ENCODE assay signal across 20 cellular contexts in genomic region chr11:19163627-19164026, GRCh38. TPM values are rescaled to one million over a fixed set of nuclear protein-coding genes. Genes with fewer than 3 reads are reported as not detected.
"Had no signal": no experiment of that assay in that cellular context is flagged by ENCODE, and none has a peak within 500 bp of the region (broad histone marks: within the 10 kb centered on the region; RNA-seq: fewer than 3 reads in every experiment).

No MANE protein-coding gene starts in this region.

- DNase-seq: activated CD4-positive, CD25-positive, alpha-beta regulatory T cell treated with anti-CD3 and anti-CD28 coated beads, Interleukin-2, amount 50 U/mL, for 72 hours; activated effector memory CD4-positive, alpha-beta T cell treated with anti-CD3 and anti-CD28 coated beads, Interleukin-2, amount 50 U/mL, for 16 hours; activated T-cell treated with anti-CD3 and anti-CD28 coated beads, Interleukin-2, amount 50 U/mL, for 72 hours; adrenal gland; cortex of kidney; left ventricle myocardium superior; mucosa of descending colon; naive B cell; ovary; psoas muscle; right cardiac atrium; stimulated activated naive CD8-positive, alpha-beta T cell treated with anti-CD3 and anti-CD28 coated beads, Interleukin-15, Interleukin-2, amounts not matched to agents 100 U/mL and 50 U/mL, for 24 hours; substantia nigra had no signal

- H3K4me3 Mint-ChIP-seq: activated T-cell treated with anti-CD3 and anti-CD28 coated beads, Interleukin-2, amount 50 U/mL, for 72 hours; naive B cell had no signal

- H3K27me3 ChIP-seq: adrenal gland, breast epithelium, ovary, tibial nerve had no signal

- H3K4me1 ChIP-seq: adrenal gland, breast epithelium, psoas muscle, tibial nerve had no signal

- H3K9me3 ChIP-seq: adrenal gland, breast epithelium, mucosa of descending colon, ovary, psoas muscle, tibial nerve had no signal

- FAIRE-seq: astrocyte, endometrium, urothelium cell line had no signal

- H3K27ac Mint-ChIP-seq: activated T-cell treated with anti-CD3 and anti-CD28 coated beads, Interleukin-2, amount 50 U/mL, for 72 hours; naive B cell had no signal

- H3K27me3 Mint-ChIP-seq: naive B cell had no signal

- H3K9me3 Mint-ChIP-seq: activated naive CD4-positive, alpha-beta T cell treated with anti-CD3 and anti-CD28 coated beads, Interleukin-2, amount 50 U/mL, for 72 hours; activated T-cell treated with anti-CD3 and anti-CD28 coated beads, Interleukin-2, amount 50 U/mL, for 72 hours; naive B cell had no signal

- H3K27ac ChIP-seq: adrenal gland, breast epithelium, ovary, psoas muscle, tibial nerve had no signal

- H3K36me3 ChIP-seq: adrenal gland, breast epithelium, ovary had no signal

- H3K4me3 ChIP-seq: adrenal gland, breast epithelium, mucosa of descending colon, ovary, psoas muscle, tibial nerve had no signal

RNA-seq across cellular contexts. Expression of gene CSRP3, which starts 38.2 kb away (rescaled TPM):
- total RNA-seq: activated CD8-positive, alpha-beta memory T cell treated with anti-CD3 and anti-CD28 coated beads for 36 hours; activated naive CD4-positive, alpha-beta T cell treated with anti-CD3 and anti-CD28 coated beads, Interleukin-2, amount 50 U/mL, for 72 hours; activated T-cell treated with anti-CD3 and anti-CD28 coated beads, Interleukin-2, amount 50 U/mL, for 72 hours; adrenal gland; breast epithelium; tibial nerve had no signal
